Comparison of ENCODE assay signal across 2 cellular contexts in the genomic region with DNA sequence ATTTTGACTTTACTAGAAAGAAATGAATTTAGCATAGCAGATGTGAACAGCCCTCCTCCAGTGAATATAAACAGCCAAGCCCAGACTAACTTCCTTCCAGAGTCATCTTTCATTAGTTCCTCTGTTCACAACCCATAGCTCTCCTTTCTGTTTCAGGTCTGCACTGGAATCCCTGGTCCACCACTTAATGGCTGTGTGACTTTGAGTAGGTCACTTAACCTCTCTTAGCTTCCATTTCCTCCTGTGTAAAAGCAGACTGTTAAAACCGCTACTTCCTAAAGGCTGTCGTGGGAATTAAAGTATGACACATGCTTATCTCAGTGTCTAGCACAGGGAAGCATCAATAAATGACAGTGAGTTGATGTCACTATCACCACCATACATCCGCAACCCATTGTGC.
A peak's percentile ranks its signal among the peaks of the same experiment; 100 is the strongest.
TF ChIP-seq lines count a peak whose summit lies in the region.

No MANE protein-coding gene starts in this region.

TF ChIP-seq in HepG2, 621 proteins besides CTCF, POLR2A, EP300 and RAD21:
- TF ChIP-seq ZNF768 (CRISPR knock-in tag; IDR thresholded peaks at IDR 0.05) (peak; percentile 72; the same call in 1 of the 2 replicates), ZMYM3 (CRISPR knock-in tag; IDR thresholded peaks at IDR 0.05) (peak; percentile 37; the same call in 1 of the 2 replicates)
- TF ChIP-seq, protein P1, sequence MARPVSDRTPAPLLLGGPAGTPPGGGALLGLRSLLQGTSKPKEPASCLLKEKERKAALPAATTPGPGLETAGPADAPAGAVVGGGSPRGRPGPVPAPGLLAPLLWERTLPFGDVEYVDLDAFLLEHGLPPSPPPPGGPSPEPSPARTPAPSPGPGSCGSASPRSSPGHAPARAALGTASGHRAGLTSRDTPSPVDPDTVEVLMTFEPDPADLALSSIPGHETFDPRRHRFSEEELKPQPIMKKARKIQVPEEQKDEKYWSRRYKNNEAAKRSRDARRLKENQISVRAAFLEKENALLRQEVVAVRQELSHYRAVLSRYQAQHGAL (CRISPR knock-in tag; IDR thresholded peaks at IDR 0.05; ENCODE audit: not compliant biosample characterization) = no peak

TF ChIP-seq in K562, 482 proteins besides CTCF, POLR2A, EP300 and RAD21:
- no peak for TF ChIP-seq SRF (CRISPR knock-in tag; IDR thresholded peaks at IDR 0.05)
- peak; percentile 76 for TF ChIP-seq RBM25 (IDR thresholded peaks at IDR 0.05; ENCODE audit: low read depth, low read length, severe bottlenecking)
- TF ChIP-seq NCOR1 (IDR thresholded peaks at IDR 0.05) = no peak
- no peak for TF ChIP-seq RCOR1 (IDR thresholded peaks at IDR 0.05; ENCODE audit: borderline replicate concordance in 1 of 2, low read depth in 2 of 2, low read length in 2 of 2)
- TF ChIP-seq ZNF57 (CRISPR knock-in tag; IDR thresholded peaks at IDR 0.05) = no peak
- TF ChIP-seq ZBED1 (IDR thresholded peaks at IDR 0.05) = no peak
- no peak for TF ChIP-seq RBM39 (optimal IDR thresholded peaks at IDR 0.05; ENCODE audit: low read depth, low read length)
- TF ChIP-seq ZNF699 (CRISPR knock-in tag; IDR thresholded peaks at IDR 0.05; ENCODE audit: insufficient replicate concordance) = no peak
- TF ChIP-seq ZNF561 (CRISPR knock-in tag; conservative IDR thresholded peaks at IDR 0.05) = no peak
- TF ChIP-seq RBM15 (IDR thresholded peaks at IDR 0.05; ENCODE audit: insufficient read depth, low read length) = no peak
- TF ChIP-seq CREB1 (IDR thresholded peaks at IDR 0.05) = no peak
- TF ChIP-seq CREB1 (CRISPR knock-in tag; IDR thresholded peaks at IDR 0.05) = no peak
- no peak for TF ChIP-seq BRF1 (IDR thresholded peaks at IDR 0.05; ENCODE audit: borderline replicate concordance, extremely low read depth, insufficient read length)
- TF ChIP-seq ZNF24 (IDR thresholded peaks at IDR 0.05) = no peak
- TF ChIP-seq, protein P2, sequence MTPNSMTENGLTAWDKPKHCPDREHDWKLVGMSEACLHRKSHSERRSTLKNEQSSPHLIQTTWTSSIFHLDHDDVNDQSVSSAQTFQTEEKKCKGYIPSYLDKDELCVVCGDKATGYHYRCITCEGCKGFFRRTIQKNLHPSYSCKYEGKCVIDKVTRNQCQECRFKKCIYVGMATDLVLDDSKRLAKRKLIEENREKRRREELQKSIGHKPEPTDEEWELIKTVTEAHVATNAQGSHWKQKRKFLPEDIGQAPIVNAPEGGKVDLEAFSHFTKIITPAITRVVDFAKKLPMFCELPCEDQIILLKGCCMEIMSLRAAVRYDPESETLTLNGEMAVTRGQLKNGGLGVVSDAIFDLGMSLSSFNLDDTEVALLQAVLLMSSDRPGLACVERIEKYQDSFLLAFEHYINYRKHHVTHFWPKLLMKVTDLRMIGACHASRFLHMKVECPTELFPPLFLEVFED (CRISPR knock-in tag; conservative IDR thresholded peaks at IDR 0.05) = no peak
- peak; percentile 49; the same call in 1 of the 2 replicates for TF ChIP-seq BCOR (IDR thresholded peaks at IDR 0.05)
- TF ChIP-seq, protein P3, sequence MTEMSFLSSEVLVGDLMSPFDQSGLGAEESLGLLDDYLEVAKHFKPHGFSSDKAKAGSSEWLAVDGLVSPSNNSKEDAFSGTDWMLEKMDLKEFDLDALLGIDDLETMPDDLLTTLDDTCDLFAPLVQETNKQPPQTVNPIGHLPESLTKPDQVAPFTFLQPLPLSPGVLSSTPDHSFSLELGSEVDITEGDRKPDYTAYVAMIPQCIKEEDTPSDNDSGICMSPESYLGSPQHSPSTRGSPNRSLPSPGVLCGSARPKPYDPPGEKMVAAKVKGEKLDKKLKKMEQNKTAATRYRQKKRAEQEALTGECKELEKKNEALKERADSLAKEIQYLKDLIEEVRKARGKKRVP (CRISPR knock-in tag; IDR thresholded peaks at IDR 0.05) = no peak
- TF ChIP-seq ZNF253 (CRISPR knock-in tag; conservative IDR thresholded peaks at IDR 0.05) = no peak
- TF ChIP-seq, protein P4, sequence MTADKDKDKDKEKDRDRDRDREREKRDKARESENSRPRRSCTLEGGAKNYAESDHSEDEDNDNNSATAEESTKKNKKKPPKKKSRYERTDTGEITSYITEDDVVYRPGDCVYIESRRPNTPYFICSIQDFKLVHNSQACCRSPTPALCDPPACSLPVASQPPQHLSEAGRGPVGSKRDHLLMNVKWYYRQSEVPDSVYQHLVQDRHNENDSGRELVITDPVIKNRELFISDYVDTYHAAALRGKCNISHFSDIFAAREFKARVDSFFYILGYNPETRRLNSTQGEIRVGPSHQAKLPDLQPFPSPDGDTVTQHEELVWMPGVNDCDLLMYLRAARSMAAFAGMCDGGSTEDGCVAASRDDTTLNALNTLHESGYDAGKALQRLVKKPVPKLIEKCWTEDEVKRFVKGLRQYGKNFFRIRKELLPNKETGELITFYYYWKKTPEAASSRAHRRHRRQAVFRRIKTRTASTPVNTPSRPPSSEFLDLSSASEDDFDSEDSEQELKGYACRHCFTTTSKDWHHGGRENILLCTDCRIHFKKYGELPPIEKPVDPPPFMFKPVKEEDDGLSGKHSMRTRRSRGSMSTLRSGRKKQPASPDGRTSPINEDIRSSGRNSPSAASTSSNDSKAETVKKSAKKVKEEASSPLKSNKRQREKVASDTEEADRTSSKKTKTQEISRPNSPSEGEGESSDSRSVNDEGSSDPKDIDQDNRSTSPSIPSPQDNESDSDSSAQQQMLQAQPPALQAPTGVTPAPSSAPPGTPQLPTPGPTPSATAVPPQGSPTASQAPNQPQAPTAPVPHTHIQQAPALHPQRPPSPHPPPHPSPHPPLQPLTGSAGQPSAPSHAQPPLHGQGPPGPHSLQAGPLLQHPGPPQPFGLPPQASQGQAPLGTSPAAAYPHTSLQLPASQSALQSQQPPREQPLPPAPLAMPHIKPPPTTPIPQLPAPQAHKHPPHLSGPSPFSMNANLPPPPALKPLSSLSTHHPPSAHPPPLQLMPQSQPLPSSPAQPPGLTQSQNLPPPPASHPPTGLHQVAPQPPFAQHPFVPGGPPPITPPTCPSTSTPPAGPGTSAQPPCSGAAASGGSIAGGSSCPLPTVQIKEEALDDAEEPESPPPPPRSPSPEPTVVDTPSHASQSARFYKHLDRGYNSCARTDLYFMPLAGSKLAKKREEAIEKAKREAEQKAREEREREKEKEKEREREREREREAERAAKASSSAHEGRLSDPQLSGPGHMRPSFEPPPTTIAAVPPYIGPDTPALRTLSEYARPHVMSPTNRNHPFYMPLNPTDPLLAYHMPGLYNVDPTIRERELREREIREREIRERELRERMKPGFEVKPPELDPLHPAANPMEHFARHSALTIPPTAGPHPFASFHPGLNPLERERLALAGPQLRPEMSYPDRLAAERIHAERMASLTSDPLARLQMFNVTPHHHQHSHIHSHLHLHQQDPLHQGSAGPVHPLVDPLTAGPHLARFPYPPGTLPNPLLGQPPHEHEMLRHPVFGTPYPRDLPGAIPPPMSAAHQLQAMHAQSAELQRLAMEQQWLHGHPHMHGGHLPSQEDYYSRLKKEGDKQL (CRISPR knock-in tag; IDR thresholded peaks at IDR 0.05; ENCODE audit: borderline replicate concordance) = no peak
- TF ChIP-seq, protein P5, sequence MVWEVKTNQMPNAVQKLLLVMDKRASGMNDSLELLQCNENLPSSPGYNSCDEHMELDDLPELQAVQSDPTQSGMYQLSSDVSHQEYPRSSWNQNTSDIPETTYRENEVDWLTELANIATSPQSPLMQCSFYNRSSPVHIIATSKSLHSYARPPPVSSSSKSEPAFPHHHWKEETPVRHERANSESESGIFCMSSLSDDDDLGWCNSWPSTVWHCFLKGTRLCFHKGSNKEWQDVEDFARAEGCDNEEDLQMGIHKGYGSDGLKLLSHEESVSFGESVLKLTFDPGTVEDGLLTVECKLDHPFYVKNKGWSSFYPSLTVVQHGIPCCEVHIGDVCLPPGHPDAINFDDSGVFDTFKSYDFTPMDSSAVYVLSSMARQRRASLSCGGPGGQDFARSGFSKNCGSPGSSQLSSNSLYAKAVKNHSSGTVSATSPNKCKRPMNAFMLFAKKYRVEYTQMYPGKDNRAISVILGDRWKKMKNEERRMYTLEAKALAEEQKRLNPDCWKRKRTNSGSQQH (CRISPR knock-in tag; IDR thresholded peaks at IDR 0.05) = no peak
- TF ChIP-seq, protein P6, sequence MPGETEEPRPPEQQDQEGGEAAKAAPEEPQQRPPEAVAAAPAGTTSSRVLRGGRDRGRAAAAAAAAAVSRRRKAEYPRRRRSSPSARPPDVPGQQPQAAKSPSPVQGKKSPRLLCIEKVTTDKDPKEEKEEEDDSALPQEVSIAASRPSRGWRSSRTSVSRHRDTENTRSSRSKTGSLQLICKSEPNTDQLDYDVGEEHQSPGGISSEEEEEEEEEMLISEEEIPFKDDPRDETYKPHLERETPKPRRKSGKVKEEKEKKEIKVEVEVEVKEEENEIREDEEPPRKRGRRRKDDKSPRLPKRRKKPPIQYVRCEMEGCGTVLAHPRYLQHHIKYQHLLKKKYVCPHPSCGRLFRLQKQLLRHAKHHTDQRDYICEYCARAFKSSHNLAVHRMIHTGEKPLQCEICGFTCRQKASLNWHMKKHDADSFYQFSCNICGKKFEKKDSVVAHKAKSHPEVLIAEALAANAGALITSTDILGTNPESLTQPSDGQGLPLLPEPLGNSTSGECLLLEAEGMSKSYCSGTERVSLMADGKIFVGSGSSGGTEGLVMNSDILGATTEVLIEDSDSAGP (CRISPR knock-in tag; IDR thresholded peaks at IDR 0.05) = no peak
- no peak for TF ChIP-seq GABPA (tag; conservative IDR thresholded peaks at IDR 0.05; ENCODE audit: low read depth)
- TF ChIP-seq GATA2 (CRISPR knock-in tag; IDR thresholded peaks at IDR 0.05) = no peak
- no peak for TF ChIP-seq ZNF583 (CRISPR knock-in tag; IDR thresholded peaks at IDR 0.05)
- TF ChIP-seq ZNF311 (CRISPR knock-in tag; IDR thresholded peaks at IDR 0.05) = no peak
- no peak for TF ChIP-seq BDP1 (IDR thresholded peaks at IDR 0.05; ENCODE audit: insufficient read depth, insufficient read length)
- TF ChIP-seq ZNF75A (CRISPR knock-in tag; IDR thresholded peaks at IDR 0.05) = no peak
- TF ChIP-seq CBX1 (IDR thresholded peaks at IDR 0.05; ENCODE audit: low read depth) = no peak
- TF ChIP-seq, protein P7, sequence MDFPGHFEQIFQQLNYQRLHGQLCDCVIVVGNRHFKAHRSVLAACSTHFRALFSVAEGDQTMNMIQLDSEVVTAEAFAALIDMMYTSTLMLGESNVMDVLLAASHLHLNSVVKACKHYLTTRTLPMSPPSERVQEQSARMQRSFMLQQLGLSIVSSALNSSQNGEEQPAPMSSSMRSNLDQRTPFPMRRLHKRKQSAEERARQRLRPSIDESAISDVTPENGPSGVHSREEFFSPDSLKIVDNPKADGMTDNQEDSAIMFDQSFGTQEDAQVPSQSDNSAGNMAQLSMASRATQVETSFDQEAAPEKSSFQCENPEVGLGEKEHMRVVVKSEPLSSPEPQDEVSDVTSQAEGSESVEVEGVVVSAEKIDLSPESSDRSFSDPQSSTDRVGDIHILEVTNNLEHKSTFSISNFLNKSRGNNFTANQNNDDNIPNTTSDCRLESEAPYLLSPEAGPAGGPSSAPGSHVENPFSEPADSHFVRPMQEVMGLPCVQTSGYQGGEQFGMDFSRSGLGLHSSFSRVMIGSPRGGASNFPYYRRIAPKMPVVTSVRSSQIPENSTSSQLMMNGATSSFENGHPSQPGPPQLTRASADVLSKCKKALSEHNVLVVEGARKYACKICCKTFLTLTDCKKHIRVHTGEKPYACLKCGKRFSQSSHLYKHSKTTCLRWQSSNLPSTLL (IDR thresholded peaks at IDR 0.05) = no peak
- TF ChIP-seq MEIS2 (IDR thresholded peaks at IDR 0.05; ENCODE audit: partially characterized antibody) = peak; percentile 14
- peak; percentile 73 for TF ChIP-seq ZFP36 (IDR thresholded peaks at IDR 0.05; ENCODE audit: low read depth, low read length, partially characterized antibody)
